Comparison of ENCODE assay signal across 8 cellular contexts in genomic region chr11:57566035-57566504, GRCh38. TPM values are rescaled to one million over a fixed set of nuclear protein-coding genes. Genes with fewer than 3 reads are reported as not detected.
A peak's percentile ranks its signal among the peaks of the same experiment; 100 is the strongest.
DNase-seq lines count a peak whose midpoint lies in the region; ATAC-seq and TF ChIP-seq lines count a peak whose summit lies in the region.

No MANE protein-coding gene starts in this region.

- ATAC-seq in HCT116: no peak
- ATAC-seq in activated T-cell treated with anti-CD3 and anti-CD28 coated beads, Interleukin-2, amount 50 U/mL, for 72 hours (replicated peaks in 1 of 2): peak; percentile 41 to 49

- H3K79me2 ChIP-seq in HCT116 (ENCODE audit: insufficient read depth, low read length): no peaks in the 10 kb centered on the region

- no peak for TF ChIP-seq POLR2A in HCT116 (IDR thresholded peaks at IDR 0.05; ENCODE audit: borderline replicate concordance, extremely low read depth, insufficient read depth, insufficient read length)

- CTCF ChIA-PET in HCT116 (lab: Charles Lee): interaction anchor here (1.1 kb wide), 1 partner anchor 78 kb away, joined by 3 read pairs; no protein-coding TSS in a partner anchor

- H3K27me3 ChIP-seq in HCT116 (ENCODE audit: insufficient read depth, low read length): no peaks in the 10 kb centered on the region

- peaks cover 12 to 22% of the 10 kb centered on the region in 2 donors for H3K36me3 Mint-ChIP-seq in activated T-cell treated with anti-CD3 and anti-CD28 coated beads, Interleukin-2, amount 50 U/mL, for 72 hours (ENCODE audit: insufficient read depth in 2 of 2)
- H3K36me3 Mint-ChIP-seq in osteocyte (ENCODE audit: unreplicated experiment): no peaks in the 10 kb centered on the region

- H3K36me3 ChIP-seq in HCT116 (ENCODE audit: control insufficient read depth in 1 of 2, insufficient read depth in 2 of 2, low read length in 2 of 2): no peaks in the 10 kb centered on the region

- no peaks in the 10 kb centered on the region for H3K27me3 Mint-ChIP-seq in activated T-cell treated with anti-CD3 and anti-CD28 coated beads, Interleukin-2, amount 50 U/mL, for 72 hours (ENCODE audit: low read depth)
- H3K27me3 Mint-ChIP-seq in osteocyte (ENCODE audit: unreplicated experiment): no peaks in the 10 kb centered on the region

- peak; percentile 31 for DNase-seq in activated naive CD4-positive, alpha-beta T cell treated with Interleukin-2 at 50 U/mL for 16 hours
- no peak for DNase-seq in activated naive CD4-positive, alpha-beta T cell (lab: John Stamatoyannopoulos, UW)
- no peak for DNase-seq in HCT116 (ENCODE audit: low read depth, low spot score)
- peak; percentile 85 for DNase-seq in M059J (ENCODE audit: low read depth)
- peak; percentile 41 to 44 for DNase-seq in activated T-cell treated with anti-CD3 and anti-CD28 coated beads, Interleukin-2, amount 50 U/mL, for 72 hours
- peak; percentile 20 to 58 for DNase-seq in foreskin fibroblast
- DNase-seq in osteocyte (ENCODE audit: extremely low spot score, unreplicated experiment): no peak
- no peak for DNase-seq in T-helper 9 cell

- no peaks in the 10 kb centered on the region for H3K9me2 ChIP-seq in HCT116 (ENCODE audit: insufficient read depth)

- intact Hi-C loops in HCT116 (cut with micrococcal nuclease): no loop called here

- H3K4me3 ChIP-seq in HCT116 (replicated peaks in 1 of 2; ENCODE audit: low read depth in 1 of 2, low read length in 2 of 2): no peak overlapping the region; a peak in 1 of 4 replicates
- H3K4me3 ChIP-seq in foreskin fibroblast (ENCODE audit: low read depth in 1 of 2, low read length in 2 of 2): peak overlapping the region; percentile 74 to 89

- no peaks in the 10 kb centered on the region for H3K9me3 ChIP-seq in HCT116 (ENCODE audit: control insufficient read depth in 1 of 2, insufficient read depth in 1 of 2, low read depth in 1 of 2, low read length in 2 of 2)

- peaks cover 65% of the 10 kb centered on the region for H3K4me1 Mint-ChIP-seq in activated T-cell treated with anti-CD3 and anti-CD28 coated beads, Interleukin-2, amount 50 U/mL, for 72 hours (ENCODE audit: low read depth)
- peaks cover 26% of the 10 kb centered on the region for H3K4me1 Mint-ChIP-seq in osteocyte (ENCODE audit: unreplicated experiment)

- H4K20me1 ChIP-seq in HCT116 (ENCODE audit: insufficient read depth): no peaks in the 10 kb centered on the region

- H3K27ac ChIP-seq in HCT116 (ENCODE audit: low read depth, low read length): no peak overlapping the region

- H3K4me3 Mint-ChIP-seq in activated T-cell treated with anti-CD3 and anti-CD28 coated beads, Interleukin-2, amount 50 U/mL, for 72 hours: peak overlapping the region; percentile 99 to 100
- peak overlapping the region; percentile 84 for H3K4me3 Mint-ChIP-seq in osteocyte (ENCODE audit: unreplicated experiment)

- peaks cover 9 to 19% of the 10 kb centered on the region in 2 experiments; a peak in 3 of 4 replicates for H3K4me1 ChIP-seq in HCT116 (ENCODE audit: control insufficient read depth in 1 of 2, insufficient read depth in 2 of 2, low read length in 2 of 2)

- H3K9ac ChIP-seq in HCT116 (ENCODE audit: low read length): no peak overlapping the region

- H3K9me3 Mint-ChIP-seq in activated T-cell treated with anti-CD3 and anti-CD28 coated beads, Interleukin-2, amount 50 U/mL, for 72 hours: no peaks in the 10 kb centered on the region
- H3K9me3 Mint-ChIP-seq in osteocyte (ENCODE audit: unreplicated experiment): no peaks in the 10 kb centered on the region

- H2AFZ ChIP-seq in HCT116 (ENCODE audit: low read depth, low read length, poor library complexity, severe bottlenecking): no peak overlapping the region

- TF ChIP-seq RAD21 in HCT116 (IDR thresholded peaks at IDR 0.05; ENCODE audit: low read depth): no peak

- RAD21 ChIA-PET in HCT116 (lab: Charles Lee; ENCODE audit: low non-redundant PET in 1 of 2, low total read pairs in 2 of 2, uncharacterized antibody in 2 of 2, unreplicated experiment in 2 of 2): no interaction called here

- H3K4me2 ChIP-seq in HCT116 (ENCODE audit: low read length): peak overlapping the region; percentile 87

- POLR2A ChIA-PET in HCT116 (lab: Charles Lee): no interaction called here

- no TSS peak for BruUV-seq in HCT116 (replicated peaks; lab: Mats Ljungman, UMichigan)

- TF ChIP-seq CTCF in HCT116 (IDR thresholded peaks at IDR 0.05 in 2 of 3, conservative IDR thresholded peaks at IDR 0.05 in 1 of 3; ENCODE audit: borderline replicate concordance in 1 of 3, insufficient read depth in 1 of 3, low read depth in 2 of 3, low read length in 2 of 3) (no peak), foreskin fibroblast (IDR thresholded peaks at IDR 0.05; ENCODE audit: low read depth, low read length) (no peak), osteocyte (IDR thresholded peaks at IDR 0.05) (no peak)

- H3K27ac Mint-ChIP-seq in activated T-cell treated with anti-CD3 and anti-CD28 coated beads, Interleukin-2, amount 50 U/mL, for 72 hours: peak overlapping the region; percentile 100
- peak overlapping the region; percentile 93 for H3K27ac Mint-ChIP-seq in osteocyte (ENCODE audit: unreplicated experiment)

TF ChIP-seq in HCT116, 20 proteins besides CTCF, POLR2A, EP300 and RAD21 (continues in another document):
- no peak for TF ChIP-seq SRF (IDR thresholded peaks at IDR 0.05; ENCODE audit: low read depth)
- TF ChIP-seq ZNF274 (IDR thresholded peaks at IDR 0.05; ENCODE audit: low read depth, low read length): no peak
- TF ChIP-seq ATF3 (IDR thresholded peaks at IDR 0.05): no peak
- TF ChIP-seq JUND (IDR thresholded peaks at IDR 0.05): no peak
- no peak for TF ChIP-seq ZFX (IDR thresholded peaks at IDR 0.05)
- TF ChIP-seq EGR1 (IDR thresholded peaks at IDR 0.05; ENCODE audit: low read depth): no peak
- no peak for TF ChIP-seq ELF1 (IDR thresholded peaks at IDR 0.05; ENCODE audit: borderline replicate concordance, low read depth)
- no peak for TF ChIP-seq EZH2 (IDR thresholded peaks at IDR 0.05)
- no peak for TF ChIP-seq EZH2phosphoT487 (IDR thresholded peaks at IDR 0.05; ENCODE audit: borderline replicate concordance)
- no peak for TF ChIP-seq TCF7L2 (IDR thresholded peaks at IDR 0.05; ENCODE audit: borderline replicate concordance, extremely low read depth, insufficient read depth, insufficient read length)
- no peak for TF ChIP-seq REST (IDR thresholded peaks at IDR 0.05; ENCODE audit: low read depth)
- TF ChIP-seq MAX (IDR thresholded peaks at IDR 0.05): no peak

RNA-seq across cellular contexts. Expression of gene UBE2L6, which starts 1.4 kb away (rescaled TPM):
- total RNA-seq in HCT116 (2021; ENCODE audit: unreplicated experiment) (24.8 TPM), osteocyte (58.9 and 62.5 TPM in 2 replicates)
- polyA plus RNA-seq in HCT116 (2012): 26.7 and 28.2 TPM in 2 replicates
- 269 and 314 TPM in 2 replicates for total RNA-seq in M059J (2014; rRNA removed; shearing (Covaris generic))
- 100 to 1,000 TPM; 144 to 180 TPM for total RNA-seq in activated T-cell treated with anti-CD3 and anti-CD28 coated beads, Interleukin-2, amount 50 U/mL, for 72 hours

RNA-seq across cellular contexts. Expression of gene SMTNL1, which starts 28.7 kb away (rescaled TPM):
- total RNA-seq in HCT116 (2021; ENCODE audit: unreplicated experiment) (not detected), osteocyte (not detected in 2 replicates)
- polyA plus RNA-seq in HCT116 (2012): 0.09 and 0.11 TPM in 2 replicates
- total RNA-seq in M059J (2014; rRNA removed; shearing (Covaris generic)): not detected in 2 replicates
- total RNA-seq in activated T-cell treated with anti-CD3 and anti-CD28 coated beads, Interleukin-2, amount 50 U/mL, for 72 hours: not detected

RNA-seq across cellular contexts. Expression of gene SERPING1, which starts 31.4 kb away (rescaled TPM):
- total RNA-seq in HCT116 (2021; ENCODE audit: unreplicated experiment) (3.4 TPM), osteocyte (19.9 and 21.9 TPM in 2 replicates)
- polyA plus RNA-seq in HCT116 (2012): 4.1 and 4.6 TPM in 2 replicates
- total RNA-seq in M059J (2014; rRNA removed; shearing (Covaris generic)): 13.0 and 17.0 TPM in 2 replicates
- not detected for total RNA-seq in activated T-cell treated with anti-CD3 and anti-CD28 coated beads, Interleukin-2, amount 50 U/mL, for 72 hours

RNA-seq across cellular contexts. Expression of gene TIMM10, which starts 35.5 kb away (rescaled TPM):
- 65.6 TPM for total RNA-seq in HCT116 (2021; ENCODE audit: unreplicated experiment)
- polyA plus RNA-seq in HCT116 (2012): 63.8 and 76.3 TPM in 2 replicates
- 44.6 and 47.9 TPM in 2 replicates for total RNA-seq in M059J (2014; rRNA removed; shearing (Covaris generic))
- total RNA-seq in activated T-cell treated with anti-CD3 and anti-CD28 coated beads, Interleukin-2, amount 50 U/mL, for 72 hours: 100 to 1,000 TPM; 106 to 107 TPM
- 47.3 and 54.5 TPM in 2 replicates for total RNA-seq in osteocyte

RNA-seq across cellular contexts. Expression of gene SLC43A1, which starts 50.6 kb away (rescaled TPM):
- total RNA-seq in HCT116 (2021; ENCODE audit: unreplicated experiment) (11.8 TPM), osteocyte (14.3 and 16.2 TPM in 2 replicates)
- 12.9 and 13.5 TPM in 2 replicates for polyA plus RNA-seq in HCT116 (2012)
- 4.8 and 6.9 TPM in 2 replicates for total RNA-seq in M059J (2014; rRNA removed; shearing (Covaris generic))
- 10 to 100 TPM; 43.6 to 53.9 TPM for total RNA-seq in activated T-cell treated with anti-CD3 and anti-CD28 coated beads, Interleukin-2, amount 50 U/mL, for 72 hours

Comparison
In these comparisons a context has a peak if more than half of its experiments do, and no peak if none do; other contexts are left out.
1. DNase-seq: peak in activated naive CD4-positive, alpha-beta T cell treated with Interleukin-2 at 50 U/mL for 16 hours (single experiment), M059J (single experiment), activated T-cell treated with anti-CD3 and anti-CD28 coated beads, Interleukin-2, amount 50 U/mL, for 72 hours (2 of 2) and foreskin fibroblast (2 of 2); none in activated naive CD4-positive, alpha-beta T cell (0 of 4), HCT116 (single experiment), osteocyte (single experiment) and T-helper 9 cell (single experiment).
2. H3K4me3 ChIP-seq: peak in foreskin fibroblast (2 of 2); none in HCT116 (0 of 2).